26 cellular contexts compared by ENCODE assay signal in the genomic region with DNA sequence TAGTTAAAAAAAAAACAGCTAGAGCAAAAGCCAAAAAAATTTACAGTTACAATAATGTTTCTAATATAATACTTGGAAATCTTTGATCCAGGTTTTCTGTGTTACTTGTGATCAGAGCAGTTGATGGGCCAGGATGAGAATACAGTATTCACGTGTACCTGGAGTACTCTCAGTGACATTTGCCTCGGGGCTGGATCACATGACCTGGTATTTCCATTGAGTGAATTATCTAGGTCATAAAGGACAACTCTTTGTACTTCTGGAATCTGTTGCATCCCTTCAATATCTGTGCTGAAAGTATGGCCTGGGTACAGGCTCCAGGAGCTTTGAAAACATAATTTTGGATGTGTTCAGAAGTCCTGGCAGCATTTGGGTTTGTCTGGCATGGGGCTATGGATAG.
"Had no signal": no experiment of that assay in that cellular context is flagged by ENCODE, and none has a peak within 500 bp of the region (broad histone marks: within the 10 kb centered on the region; RNA-seq: fewer than 3 reads in every experiment).

No MANE protein-coding gene starts in this region.

- H3K9me3 ChIP-seq: mucosa of descending colon, pancreas, prostate gland, stomach, testis, thyroid gland, transverse colon, upper lobe of left lung, vagina had no signal

- H3K27ac ChIP-seq: pancreas, prostate gland, skin epidermis, stomach, testis, thyroid gland, transverse colon, upper lobe of left lung, vagina had no signal

- ATAC-seq: left lobe of liver; mucosa of descending colon; naive thymus-derived CD4-positive, alpha-beta T cell; natural killer cell treated with Interleukin-12 subunit alpha and Interleukin-12 subunit beta and Interleukin-15 and Interleukin-18, amount 100 ng/mL, for 72 hours; pancreas; right cardiac atrium; sciatic nerve; stimulated activated naive B cell treated with anti-CD40 and anti-IgM and Interleukin-4, amounts not matched to agents 10 μg/mL and 1 μg/mL and 100 μg/mL, for 72 hours; stimulated activated naive CD8-positive, alpha-beta T cell treated with anti-CD3 and anti-CD28 coated beads, Interleukin-15, Interleukin-2, amounts not matched to agents 100 U/mL and 50 U/mL, for 24 hours had no signal

- H3K4me1 ChIP-seq: pancreas, prostate gland, transverse colon, upper lobe of left lung, vagina had no signal

- H3K36me3 ChIP-seq: pancreas, prostate gland, stomach, thyroid gland, transverse colon, upper lobe of left lung, vagina had no signal

- H3K4me3 ChIP-seq: lung, mucosa of descending colon, pancreas, prostate gland, skin epidermis, stomach, testis, thyroid gland, transverse colon, upper lobe of left lung, vagina had no signal

- H3K27me3 ChIP-seq: testis, thyroid gland, transverse colon, upper lobe of left lung, vagina had no signal

- DNase-seq: islet precursor cell; mesendoderm; mucosa of descending colon; naive thymus-derived CD4-positive, alpha-beta T cell; pancreas; posterior cingulate gyrus; retina; right cardiac atrium; stimulated activated CD4-positive, alpha-beta T cell treated with anti-CD3 and anti-CD28 coated beads, Interleukin-12 subunit alpha, Interleukin-12 subunit beta, amount 100 ng/mL, for 4 hours; stimulated activated CD4-positive, alpha-beta T cell treated with anti-CD3 and anti-CD28 coated beads, Interleukin-15, amount 100 ng/mL, for 24 hours; stimulated activated CD4-positive, alpha-beta T cell treated with anti-CD3 and anti-CD28 coated beads, Interleukin-2, amount 100 ng/mL, for 24 hours; stimulated activated CD4-positive, alpha-beta T cell treated with anti-CD3 and anti-CD28 coated beads, Interleukin-4, amount 100 ng/mL, for 1 hour; stimulated activated naive B cell treated with anti-CD40 and anti-IgM and Interleukin-4, amounts not matched to agents 10 μg/mL and 1 μg/mL and 100 μg/mL, for 72 hours; stimulated activated naive CD8-positive, alpha-beta T cell treated with anti-CD3 and anti-CD28 coated beads, Interleukin-15, Interleukin-2, amounts not matched to agents 100 U/mL and 50 U/mL, for 24 hours; stomach; testis; thyroid gland; transverse colon; upper lobe of left lung had no signal
